Comparison of ENCODE assay signal across 28 cellular contexts in the genomic region with DNA sequence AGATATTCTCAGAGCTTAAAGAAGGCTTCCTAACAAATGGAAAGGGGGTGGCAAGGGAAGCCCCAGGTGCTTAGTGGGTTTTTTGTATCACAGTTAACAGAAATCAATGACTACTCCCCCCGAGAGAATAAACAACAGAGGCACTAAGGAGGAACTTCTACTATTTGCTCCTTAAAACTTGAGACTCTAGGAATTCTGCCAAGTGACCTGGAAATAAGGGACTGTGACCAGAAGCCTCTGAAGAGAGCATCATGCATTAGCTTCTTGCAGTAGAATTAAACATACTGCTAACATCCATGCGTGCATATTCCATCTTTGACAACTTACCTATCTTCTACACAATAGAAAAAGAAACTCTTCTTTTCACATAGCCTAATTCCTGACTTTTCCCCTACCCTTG.
DNase-seq lines count a peak whose midpoint lies in the region; ATAC-seq, FAIRE-seq and TF ChIP-seq lines count a peak whose summit lies in the region.
"Had no signal": no experiment of that assay in that cellular context is flagged by ENCODE, and none has a peak within 500 bp of the region (broad histone marks: within the 10 kb centered on the region; RNA-seq: fewer than 3 reads in every experiment).

No MANE protein-coding gene starts in this region.

- no peak overlapping the region for H3K4me3 Mint-ChIP-seq in activated CD4-positive, alpha-beta T cell treated with anti-CD3 and anti-CD28 coated beads for 36 hours
- H3K4me3 Mint-ChIP-seq: activated T-cell treated with anti-CD3 and anti-CD28 coated beads, Interleukin-2, amount 50 U/mL, for 72 hours; stimulated activated naive CD8-positive, alpha-beta T cell treated with anti-CD3 and anti-CD28 coated beads, Interleukin-15, amount 100 ng/mL, for 72 hours had no signal

- POLR2A ChIA-PET in activated CD4-positive, alpha-beta T cell treated with anti-CD3 and anti-CD28 coated beads for 36 hours (lab: Charles Lee), result no interaction called here

- H3K27me3 Mint-ChIP-seq in activated CD4-positive, alpha-beta T cell treated with anti-CD3 and anti-CD28 coated beads for 36 hours, result no peaks in the 10 kb centered on the region
- H3K27me3 Mint-ChIP-seq: stimulated activated naive CD8-positive, alpha-beta T cell treated with anti-CD3 and anti-CD28 coated beads, Interleukin-15, amount 100 ng/mL, for 72 hours had no signal

- H3K4me1 ChIP-seq in right cardiac atrium (ENCODE audit: control insufficient read depth, insufficient read depth, low read length), result peaks cover 14% of the 10 kb centered on the region
- H3K4me1 ChIP-seq in thyroid gland, result peaks cover 32 to 37% of the 10 kb centered on the region in 2 donors
- H3K4me1 ChIP-seq in MM.1S (ENCODE audit: low read length), result peaks cover 9% of the 10 kb centered on the region; the same call in 1 of the 2 replicates

- H3K36me3 ChIP-seq in thyroid gland (no peaks in the 10 kb centered on the region), MM.1S (replicated peaks; ENCODE audit: insufficient read depth, low read length) (no peaks in the 10 kb centered on the region)
- H3K36me3 ChIP-seq: brain microvascular endothelial cell, heart left ventricle, pancreas, Peyer's patch, tibial artery had no signal

- H3K27me3 ChIP-seq in right cardiac atrium (ENCODE audit: control insufficient read depth, insufficient read depth) (no peaks in the 10 kb centered on the region), thyroid gland (no peaks in the 10 kb centered on the region), MM.1S (replicated peaks; ENCODE audit: insufficient read depth, low read length) (no peaks in the 10 kb centered on the region)
- H3K27me3 ChIP-seq: brain microvascular endothelial cell, dorsolateral prefrontal cortex, esophagus squamous epithelium, foreskin keratinocyte, heart left ventricle, pancreas, Peyer's patch, tibial artery had no signal

- WGBS in right cardiac atrium, result 54% methylated on average over 2 of the region's 2 CpGs
- 21 to 33% methylated on average over 2 of the region's 2 CpGs for WGBS in thyroid gland, 2 donors

- CTCF ChIA-PET in activated CD4-positive, alpha-beta T cell treated with anti-CD3 and anti-CD28 coated beads for 36 hours (lab: Charles Lee), result interaction anchor here (0.7 to 2.3 kb wide), 4 partner anchors 18 to 127 kb away, joined by 3 to 11 read pairs (median 3); no protein-coding TSS in a partner anchor

- no peaks in the 10 kb centered on the region for H3K9me3 ChIP-seq in right cardiac atrium (ENCODE audit: control insufficient read depth, low read length)
- no peaks in the 10 kb centered on the region for H3K9me3 ChIP-seq in thyroid gland
- H3K9me3 ChIP-seq in MM.1S (replicated peaks; ENCODE audit: insufficient read depth, low read length), result 0 out of 2 replicates have a peak, but pooled peaks cover 2% of the 10 kb centered on the region
- H3K9me3 ChIP-seq: esophagus squamous epithelium, heart left ventricle, pancreas, Peyer's patch, tibial artery had no signal

- no peak overlapping the region for H2AFZ ChIP-seq in MM.1S (ENCODE audit: low read length)

- DNase-seq in activated CD4-positive, alpha-beta T cell treated with anti-CD3 and anti-CD28 coated beads for 36 hours, result no peak
- no peak for DNase-seq in activated CD4-positive, alpha-beta T cell treated with anti-CD3 and anti-CD28 coated beads, Interleukin-2, amount 50 U/mL, for 1 hour
- DNase-seq in left ventricle myocardium superior (no peak), right cardiac atrium (no peak), left kidney (ENCODE audit: low read depth, low spot score) (peak; percentile 20), thyroid gland (no peak), RCC 7860 (ENCODE audit: low spot score) (no peak), MM.1S (no peak)
- DNase-seq: activated naive CD4-positive, alpha-beta T cell; activated T-cell treated with anti-CD3 and anti-CD28 coated beads, Interleukin-2, amount 50 U/mL, for 72 hours; amygdala; brain microvascular endothelial cell; DMS 273 treated with DMSO at 0.1 percent for 48 hours; dorsolateral prefrontal cortex; esophagus squamous epithelium; foreskin keratinocyte; HCEC 1CT; kidney; NCI-H2227 treated with DMSO at 0.1 percent for 48 hours; NCI-H526; pancreas; Peyer's patch; SIG-M5; stimulated activated naive CD8-positive, alpha-beta T cell treated with anti-CD3 and anti-CD28 coated beads, Interleukin-15, amount 100 ng/mL, for 72 hours; tibial artery had no signal

- no peak for ATAC-seq in activated CD4-positive, alpha-beta T cell treated with anti-CD3 and anti-CD28 coated beads for 36 hours
- ATAC-seq in left ventricle myocardium superior, result peak; percentile 26
- no peak for ATAC-seq in right cardiac atrium
- ATAC-seq: foreskin keratinocyte; stimulated activated naive CD8-positive, alpha-beta T cell treated with anti-CD3 and anti-CD28 coated beads, Interleukin-15, amount 100 ng/mL, for 72 hours had no signal

- no peaks in the 10 kb centered on the region for H3K9me3 Mint-ChIP-seq in activated CD4-positive, alpha-beta T cell treated with anti-CD3 and anti-CD28 coated beads for 36 hours (ENCODE audit: low read depth)
- H3K9me3 Mint-ChIP-seq: activated T-cell treated with anti-CD3 and anti-CD28 coated beads, Interleukin-2, amount 50 U/mL, for 72 hours; stimulated activated naive CD8-positive, alpha-beta T cell treated with anti-CD3 and anti-CD28 coated beads, Interleukin-15, amount 100 ng/mL, for 72 hours had no signal

- TF ChIP-seq CTCF in thyroid gland (IDR thresholded peaks at IDR 0.05), result no peak
- TF ChIP-seq CTCF in MM.1S (IDR thresholded peaks at IDR 0.05; ENCODE audit: low read length), result no peak

- no peak overlapping the region for H3K9ac ChIP-seq in MM.1S (ENCODE audit: low read length)
- H3K9ac ChIP-seq: KMS-11 had no signal

- no peaks in the 10 kb centered on the region for H3K79me2 ChIP-seq in MM.1S (ENCODE audit: low read length)

- no peak for TF ChIP-seq POLR2A in thyroid gland (IDR thresholded peaks at IDR 0.05)

- no peaks in the 10 kb centered on the region for H3K9me2 ChIP-seq in MM.1S (replicated peaks; ENCODE audit: insufficient read depth, low read length)

- peaks cover 66% of the 10 kb centered on the region for H3K4me1 Mint-ChIP-seq in activated CD4-positive, alpha-beta T cell treated with anti-CD3 and anti-CD28 coated beads for 36 hours

- no peak overlapping the region for H3K27ac ChIP-seq in right cardiac atrium (ENCODE audit: low read length)
- H3K27ac ChIP-seq in thyroid gland, result peak overlapping the region; percentile 53 to 80 (median 64)
- no peak overlapping the region for H3K27ac ChIP-seq in MM.1S (ENCODE audit: low read length)
- H3K27ac ChIP-seq: brain microvascular endothelial cell, dorsolateral prefrontal cortex, esophagus squamous epithelium, foreskin keratinocyte, KMS-11, pancreas, Peyer's patch, tibial artery had no signal

- H3K4me3 ChIP-seq in right cardiac atrium (ENCODE audit: low read length) (no peak overlapping the region), thyroid gland (replicated peaks in 1 of 3) (no peak overlapping the region), MM.1S (ENCODE audit: low read length) (no peak overlapping the region)
- H3K4me3 ChIP-seq: dorsolateral prefrontal cortex, esophagus squamous epithelium, heart left ventricle, pancreas, Peyer's patch, smooth muscle cell, tibial artery had no signal

- H4K20me1 ChIP-seq in MM.1S (ENCODE audit: insufficient read depth, low read length), result no peaks in the 10 kb centered on the region

- peak overlapping the region; percentile 64 for H3K27ac Mint-ChIP-seq in activated CD4-positive, alpha-beta T cell treated with anti-CD3 and anti-CD28 coated beads for 36 hours
- H3K27ac Mint-ChIP-seq: activated T-cell treated with anti-CD3 and anti-CD28 coated beads, Interleukin-2, amount 50 U/mL, for 72 hours had no signal

- no peak overlapping the region for H3K4me2 ChIP-seq in MM.1S (ENCODE audit: low read depth, low read length)
- H3K4me2 ChIP-seq: KMS-11 had no signal

- peaks cover 46% of the 10 kb centered on the region for H3K36me3 Mint-ChIP-seq in activated CD4-positive, alpha-beta T cell treated with anti-CD3 and anti-CD28 coated beads for 36 hours (ENCODE audit: low read depth)

- no peaks in the 10 kb centered on the region for H3F3A ChIP-seq in MM.1S (ENCODE audit: insufficient read depth, low read length)

- FAIRE-seq in RCC 7860 (lab: Jason Lieb, UNC), result no peak
- FAIRE-seq: kidney, pancreas had no signal

- intact Hi-C loops in activated CD4-positive, alpha-beta T cell treated with anti-CD3 and anti-CD28 coated beads for 36 hours (cut with DNase I, micrococcal nuclease), result no loop called here
- intact Hi-C loops in left ventricle myocardium superior (cut with micrococcal nuclease), result no loop called here
- intact Hi-C loops in right cardiac atrium (cut with DNase I), result loop anchor here in 1 of 4 donors (10.0 kb wide), 1 partner anchor 80 kb away; no protein-coding TSS in a partner anchor
- intact Hi-C loops in thyroid gland (cut with DNase I), result no loop called here

Comparison
In these comparisons a context has a peak if more than half of its experiments do, and no peak if none do; other contexts are left out.
1. H3K27ac ChIP-seq: peak in thyroid gland (3 of 3); none in right cardiac atrium (single experiment) and MM.1S (single experiment).